Comparison of ENCODE assay signal across 1 cellular context in the genomic region with DNA sequence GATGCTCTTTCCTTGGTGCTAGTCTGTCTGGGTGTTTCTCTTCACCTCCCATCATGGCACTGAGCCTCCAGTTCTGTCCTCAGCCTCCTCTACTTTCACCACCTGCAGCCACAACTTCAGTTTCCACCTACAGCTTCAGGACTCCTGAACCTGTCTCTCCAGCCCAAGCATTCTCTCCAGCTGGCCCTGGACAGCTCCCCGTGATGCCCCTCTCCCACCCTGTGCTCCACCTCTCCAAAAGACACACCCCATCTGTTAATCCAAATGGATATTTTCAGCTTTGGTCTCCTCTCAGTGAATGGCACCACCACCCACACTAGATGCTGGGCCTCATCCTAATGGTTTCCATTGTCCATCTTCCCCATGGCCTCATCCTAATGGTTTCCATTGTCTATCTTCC.
TF ChIP-seq lines count a peak whose summit lies in the region.

No MANE protein-coding gene starts in this region.

TF ChIP-seq in IMR-90, 13 proteins besides CTCF, POLR2A, EP300 and RAD21 (continued from another document):
- TF ChIP-seq CHD1 (IDR thresholded peaks at IDR 0.05; ENCODE audit: low read depth, low read length), result no peak
